9 cellular contexts compared by ENCODE assay signal in the genomic region with DNA sequence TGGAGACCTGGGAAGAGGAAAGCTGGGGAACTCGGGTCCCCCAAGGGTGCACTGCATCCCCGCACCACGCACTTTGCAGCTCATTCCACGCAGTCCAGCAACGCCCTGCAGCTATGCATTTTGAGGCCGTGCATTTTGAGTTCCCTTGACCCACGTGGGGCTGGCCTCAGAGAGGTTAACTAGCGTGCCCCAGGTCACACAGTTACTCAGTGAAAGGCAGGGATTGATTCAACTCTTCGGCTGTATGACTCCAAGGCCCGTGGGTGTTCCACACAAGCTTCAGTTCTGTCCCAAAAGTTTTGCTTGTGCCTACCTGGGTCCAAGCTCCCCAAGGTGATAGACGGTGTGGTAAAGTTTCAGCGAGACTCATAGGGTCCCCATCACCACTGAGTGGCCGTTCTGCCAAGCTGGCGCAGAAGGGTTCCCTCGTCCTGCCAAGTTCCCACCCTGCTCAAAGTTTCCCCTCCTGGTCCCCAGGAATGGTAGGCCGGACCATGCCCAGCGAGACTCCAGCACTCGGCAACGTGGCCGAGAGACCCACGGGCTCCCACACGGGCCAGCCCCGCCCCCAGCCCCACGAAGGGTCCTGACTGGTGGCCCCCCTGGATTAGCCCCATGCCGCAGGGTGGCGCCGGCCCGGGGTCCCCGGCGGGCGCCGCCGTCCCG. TPM values are rescaled to one million over a fixed set of nuclear protein-coding genes. Genes with fewer than 3 reads are reported as not detected.
DNase-seq lines count a peak whose midpoint lies in the region; ATAC-seq and TF ChIP-seq lines count a peak whose summit lies in the region.
"Had no signal": no experiment of that assay in that cellular context is flagged by ENCODE, and none has a peak within 500 bp of the region (broad histone marks: within the 10 kb centered on the region; RNA-seq: fewer than 3 reads in every experiment).

No MANE protein-coding gene starts in this region.

- intact Hi-C loops in CD4-positive, alpha-beta T cell (cut with DNase I, micrococcal nuclease) = loop anchor here in 1 of 2 experiments (5.0 kb wide), 2 partner anchors 154 to 1149 kb away; a partner anchor contains a TSS
- intact Hi-C loops in IMR-90 (cut with micrococcal nuclease) = loop anchor here (5.0 to 10.0 kb wide), 2 partner anchors 69 to 152 kb away; a partner anchor contains a TSS

- in situ Hi-C loops in IMR-90 (cut with MboI; ENCODE audit: low sequenced_read_pairs) = no loop called here

- peak overlapping the region; percentile 99 for H3K14ac ChIP-seq in IMR-90 (replicated peaks; ENCODE audit: low read depth, low read length)

- peak overlapping the region; percentile 26; the same call in 1 of the 2 replicates for H4K5ac ChIP-seq in IMR-90 (ENCODE audit: low read depth, low read length)

- H3K4me3 ChIP-seq in IMR-90 (ENCODE audit: insufficient read depth, low read depth, low read length) (peak overlapping the region; percentile 65), muscle layer of duodenum (ENCODE audit: low read depth in 1 of 2, low read length in 2 of 2) (peak overlapping the region; percentile 65 to 87)

- H3K4ac ChIP-seq in IMR-90 (ENCODE audit: low read depth, low read length) = peak overlapping the region; percentile 95

- dilution Hi-C loops in IMR-90 (cut with HindIII; ENCODE audit: low sequenced_read_pairs, unreplicated experiment) = no loop called here

- H2BK120ac ChIP-seq in IMR-90 (ENCODE audit: low read depth, low read length) = peak overlapping the region; percentile 78

- peak overlapping the region; percentile 96 for H3K23ac ChIP-seq in IMR-90 (ENCODE audit: low read depth, low read length)

- WGBS in IMR-90 (ENCODE audit: extremely low coverage in 2 of 2, insufficient read length in 1 of 2), 2 experiments = 7% methylated on average over 18 of the region's 34 CpGs; no CpG with 5 or more reads in 1 of the 2 experiments

- no peak for DNase-seq in CD4-positive, alpha-beta T cell
- DNase-seq in IMR-90 (no peak), NCI-H1092 (lab: John Stamatoyannopoulos, UW) (no peak), cortex of kidney (lab: John Stamatoyannopoulos, UW) (no peak), RPMI8226 (no peak)
- no peak for DNase-seq in central memory CD8-positive, alpha-beta T cell (ENCODE audit: low spot score in 2 of 2)

- TF ChIP-seq POLR2A in IMR-90 (IDR thresholded peaks at IDR 0.05; ENCODE audit: low read depth, low read length) = no peak; the same call in 1 of the 2 replicates

- TF ChIP-seq RAD21 in IMR-90 (IDR thresholded peaks at IDR 0.05; ENCODE audit: low read length) = no peak

- H3K36me3 ChIP-seq in IMR-90 (ENCODE audit: control insufficient read depth, insufficient read depth, low read length) (no peaks in the 10 kb centered on the region), muscle layer of duodenum (ENCODE audit: control insufficient read depth in 1 of 2, insufficient read depth in 2 of 2, low read length in 2 of 2) (peaks cover 0 to 4% of the 10 kb centered on the region in 2 donors)

- H3K9me3 ChIP-seq in CD4-positive, alpha-beta T cell (ENCODE audit: control insufficient read depth, low read length) = no peaks in the 10 kb centered on the region
- H3K9me3 ChIP-seq in IMR-90 (ENCODE audit: control insufficient read depth, insufficient read depth, low read length) (no peaks in the 10 kb centered on the region), muscle layer of duodenum (ENCODE audit: control insufficient read depth in 1 of 2, low read length in 2 of 2) (no peaks in the 10 kb centered on the region)

- peak overlapping the region; percentile 37; the same call in 1 of the 2 replicates for H2BK20ac ChIP-seq in IMR-90 (ENCODE audit: low read depth, low read length)

- peak overlapping the region; percentile 84 for H2BK5ac ChIP-seq in IMR-90 (ENCODE audit: low read depth, low read length, poor library complexity, severe bottlenecking)

- peak overlapping the region; percentile 63 for H4K91ac ChIP-seq in IMR-90 (ENCODE audit: insufficient read depth, low read depth, low read length)

- peak overlapping the region; percentile 83 for H3K4me3 Mint-ChIP-seq in CD4-positive, alpha-beta T cell
- peak overlapping the region; percentile 44 for H3K4me3 Mint-ChIP-seq in central memory CD8-positive, alpha-beta T cell

- no peaks in the 10 kb centered on the region for H3K27me3 ChIP-seq in CD4-positive, alpha-beta T cell (ENCODE audit: control insufficient read depth, insufficient read depth, low read length)
- H3K27me3 ChIP-seq in IMR-90 (ENCODE audit: control insufficient read depth, insufficient read depth, low read length) (no peaks in the 10 kb centered on the region), muscle layer of duodenum (ENCODE audit: low read depth, low read length) (no peaks in the 10 kb centered on the region)

- peak overlapping the region; percentile 99 for H2AK9ac ChIP-seq in IMR-90 (replicated peaks; ENCODE audit: low read depth, low read length, poor library complexity)

- peaks cover 40% of the 10 kb centered on the region for H3K9me1 ChIP-seq in IMR-90 (ENCODE audit: insufficient read depth, low read length)

- H2BK15ac ChIP-seq in IMR-90 (ENCODE audit: low read depth, low read length) = peak overlapping the region; percentile 84; the same call in 2 of the 3 replicates

- peak overlapping the region; percentile 75 to 84 for H4K8ac ChIP-seq in IMR-90 (ENCODE audit: low read depth in 2 of 2, low read length in 2 of 2)

- H3K9ac ChIP-seq in IMR-90 (ENCODE audit: low read depth, low read length) = peak overlapping the region; percentile 93

- H3K27me3 Mint-ChIP-seq in CD4-positive, alpha-beta T cell = no peaks in the 10 kb centered on the region
- H3K27me3 Mint-ChIP-seq in central memory CD8-positive, alpha-beta T cell = peaks cover 33% of the 10 kb centered on the region

- H3K9me3 Mint-ChIP-seq in CD4-positive, alpha-beta T cell = no peaks in the 10 kb centered on the region
- H3K9me3 Mint-ChIP-seq in central memory CD8-positive, alpha-beta T cell = no peaks in the 10 kb centered on the region

- peak overlapping the region; percentile 92 for H2AK5ac ChIP-seq in IMR-90 (ENCODE audit: low read depth, low read length)

- H3K4me1 ChIP-seq in IMR-90 (ENCODE audit: control insufficient read depth, insufficient read depth, low read length) (peaks cover 44% of the 10 kb centered on the region), muscle layer of duodenum (ENCODE audit: control insufficient read depth in 1 of 2, insufficient read depth in 2 of 2, low read length in 2 of 2) (peaks cover 29 to 45% of the 10 kb centered on the region in 2 donors)

- peak overlapping the region; percentile 30 for H3K18ac ChIP-seq in IMR-90 (ENCODE audit: low read depth, low read length)

- H3K56ac ChIP-seq in IMR-90 (ENCODE audit: extremely low read depth, insufficient read depth, low read length) = peak overlapping the region; percentile 92

- H3K27ac Mint-ChIP-seq in CD4-positive, alpha-beta T cell = no peak overlapping the region
- no peak overlapping the region for H3K27ac Mint-ChIP-seq in central memory CD8-positive, alpha-beta T cell (ENCODE audit: low read depth)

- CTCF ChIA-PET in CD4-positive, alpha-beta T cell (lab: Charles Lee) = no interaction called here
- CTCF ChIA-PET in IMR-90 (lab: Yijun Ruan, JAX) = no interaction called here

- no peak for TF ChIP-seq CTCF in CD4-positive, alpha-beta T cell (IDR thresholded peaks at IDR 0.05)
- TF ChIP-seq CTCF in IMR-90 (conservative IDR thresholded peaks at IDR 0.05; ENCODE audit: low read depth, low read length) = no peak

- peaks cover 26 to 49% of the 10 kb centered on the region in 2 experiments for H3K79me1 ChIP-seq in IMR-90 (ENCODE audit: low read depth in 1 of 2, low read length in 2 of 2)

- POLR2A ChIA-PET in CD4-positive, alpha-beta T cell (lab: Charles Lee) = interaction anchor here (0.5 to 2.0 kb wide), 3 partner anchors 21 to 89 kb away, joined by 3 to 5 read pairs (median 4); no protein-coding TSS in a partner anchor
- POLR2A ChIA-PET in IMR-90 (lab: Charles Lee; ENCODE audit: unreplicated experiment) = no interaction called here

- BruUV-seq in IMR-90 (replicated peaks; lab: Mats Ljungman, UMichigan) = no TSS peak

- 0 out of 2 replicates have a peak, but pooled peaks cover 3% of the 10 kb centered on the region for H4K20me1 ChIP-seq in IMR-90 (ENCODE audit: insufficient read depth, low read length)

- H2AFZ ChIP-seq in IMR-90 (replicated peaks; ENCODE audit: low read length, poor library complexity) = peak overlapping the region; percentile 68

- ATAC-seq in CD4-positive, alpha-beta T cell (ENCODE audit: poor library complexity) = peak; percentile 6
- ATAC-seq in IMR-90 (ENCODE audit: low read depth) (peak; percentile 15), GM21423 (IDR thresholded peaks at IDR 0.05; ENCODE audit: unreplicated experiment) (no peak)
- ATAC-seq in central memory CD8-positive, alpha-beta T cell (replicated peaks; ENCODE audit: extremely low read depth, poor library complexity, severe bottlenecking) = no peak

- no peaks in the 10 kb centered on the region for H3K36me3 Mint-ChIP-seq in CD4-positive, alpha-beta T cell (ENCODE audit: low read depth)
- peaks cover 4% of the 10 kb centered on the region for H3K36me3 Mint-ChIP-seq in central memory CD8-positive, alpha-beta T cell (ENCODE audit: insufficient read depth)

- H3K27ac ChIP-seq in CD4-positive, alpha-beta T cell (ENCODE audit: low read depth, low read length) = no peak overlapping the region
- H3K27ac ChIP-seq in IMR-90 (ENCODE audit: insufficient read depth, low read length) (peak overlapping the region; percentile 84), muscle layer of duodenum (ENCODE audit: low read length) (peak overlapping the region; percentile 93)

- H3K4me2 ChIP-seq in IMR-90 (ENCODE audit: low read depth, low read length) = peak overlapping the region; percentile 96

- peaks cover 27% of the 10 kb centered on the region for H3K4me1 Mint-ChIP-seq in CD4-positive, alpha-beta T cell (ENCODE audit: low read depth)
- H3K4me1 Mint-ChIP-seq in central memory CD8-positive, alpha-beta T cell = peaks cover 12% of the 10 kb centered on the region

TF ChIP-seq in IMR-90, 13 proteins besides CTCF, POLR2A, EP300 and RAD21 (continues in another document):
- no peak for TF ChIP-seq MAFK (IDR thresholded peaks at IDR 0.05; ENCODE audit: low read depth, low read length)
- TF ChIP-seq, protein P1, sequence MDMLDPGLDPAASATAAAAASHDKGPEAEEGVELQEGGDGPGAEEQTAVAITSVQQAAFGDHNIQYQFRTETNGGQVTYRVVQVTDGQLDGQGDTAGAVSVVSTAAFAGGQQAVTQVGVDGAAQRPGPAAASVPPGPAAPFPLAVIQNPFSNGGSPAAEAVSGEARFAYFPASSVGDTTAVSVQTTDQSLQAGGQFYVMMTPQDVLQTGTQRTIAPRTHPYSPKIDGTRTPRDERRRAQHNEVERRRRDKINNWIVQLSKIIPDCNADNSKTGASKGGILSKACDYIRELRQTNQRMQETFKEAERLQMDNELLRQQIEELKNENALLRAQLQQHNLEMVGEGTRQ (IDR thresholded peaks at IDR 0.05; ENCODE audit: low read depth, low read length) = 0 out of 2 replicates have a peak, but pooled peaks have one; percentile 15

RNA-seq across cellular contexts. Expression of a gene that starts 0.6 kb away (rescaled TPM):
- 10 to 100 TPM; 10.8 to 11.0 TPM for total RNA-seq in CD4-positive, alpha-beta T cell
- 15.8 and 23.3 TPM in 2 replicates for total RNA-seq in IMR-90 (2012; rRNA removed)
- polyA plus RNA-seq in IMR-90 (2012; rRNA removed) = 94.0 and 104 TPM in 2 replicates
- polyA plus RNA-seq in IMR-90 (2012; cell fraction: cytosol; rRNA removed) = 74.1 and 160 TPM in 2 replicates
- polyA plus RNA-seq in IMR-90 (2012; cell fraction: nucleus; rRNA removed; ENCODE audit: low replicate concordance) = 187 and 684 TPM in 2 replicates

RNA-seq across cellular contexts. Expression of a gene that starts 40.3 kb away (rescaled TPM):
- not detected for total RNA-seq in CD4-positive, alpha-beta T cell
- not detected in 2 replicates for total RNA-seq in IMR-90 (2012; rRNA removed)
- not detected in 2 replicates for polyA plus RNA-seq in IMR-90 (2012; rRNA removed)
- polyA plus RNA-seq in IMR-90 (2012; cell fraction: cytosol; rRNA removed) = not detected in 2 replicates
- not detected in 2 replicates for polyA plus RNA-seq in IMR-90 (2012; cell fraction: nucleus; rRNA removed; ENCODE audit: low replicate concordance)
- total RNA-seq: lung microvascular endothelial cell had no signal

Comparison
In these comparisons a context has a peak if more than half of its experiments do, and no peak if none do; other contexts are left out.
1. ATAC-seq: peak in CD4-positive, alpha-beta T cell (single experiment) and IMR-90 (single experiment); none in central memory CD8-positive, alpha-beta T cell (single experiment) and GM21423 (single experiment).